Comparison of ENCODE assay signal across 8 cellular contexts in the genomic region with DNA sequence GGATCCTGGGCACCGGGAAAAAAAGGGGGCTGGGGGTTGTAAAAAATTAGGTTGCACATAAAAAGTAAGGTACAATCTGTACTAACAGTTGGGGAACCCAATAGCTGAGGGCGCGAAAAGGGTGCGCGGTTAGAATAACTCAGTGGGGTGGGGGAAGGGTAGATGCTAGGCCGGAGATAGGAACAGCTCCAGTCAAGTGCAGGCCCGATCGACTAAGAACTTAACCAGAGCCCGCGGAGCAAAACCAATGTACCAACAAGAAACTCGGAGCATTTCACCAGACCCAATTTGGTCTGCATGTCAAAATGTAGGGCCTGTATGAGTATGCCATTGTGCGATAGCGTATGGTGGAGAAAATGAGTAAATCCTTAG. TPM values are rescaled to one million over a fixed set of nuclear protein-coding genes. Genes with fewer than 3 reads are reported as not detected.
DNase-seq lines count a peak whose midpoint lies in the region; ATAC-seq, FAIRE-seq and TF ChIP-seq lines count a peak whose summit lies in the region.

No MANE protein-coding gene starts in this region.

- H3K9ac ChIP-seq in H1 (replicated peaks in 1 of 4; ENCODE audit: extremely low read depth in 1 of 4, low read depth in 3 of 4, low read length in 3 of 4), result peak overlapping the region; percentile 93 to 100 (median 98)

- peaks cover 36 to 37% of the 10 kb centered on the region in 2 experiments for H4K20me1 ChIP-seq in H1 (replicated peaks in 1 of 2; ENCODE audit: control insufficient read depth in 1 of 2, insufficient read depth in 2 of 2, low read length in 2 of 2)

- H3K36me3 ChIP-seq in H1 (ENCODE audit: control insufficient read depth in 2 of 4, insufficient read depth in 4 of 4, low read length in 3 of 4), result peaks cover 5 to 48% (median 8%) of the 10 kb centered on the region in 4 experiments; a peak in 7 of 8 replicates

- H3K27me3 ChIP-seq in H1 (replicated peaks in 1 of 4; ENCODE audit: control insufficient read depth in 3 of 4, extremely low read depth in 1 of 4, insufficient read depth in 3 of 4, low read length in 3 of 4) (no peaks in the 10 kb centered on the region), mononuclear cell (ENCODE audit: insufficient read depth, low read length) (no peaks in the 10 kb centered on the region)

- H3K9me3 ChIP-seq in H1 (ENCODE audit: insufficient read depth in 2 of 2, low read depth in 1 of 2, low read length in 1 of 2) (no peaks in the 10 kb centered on the region), mononuclear cell (ENCODE audit: low read depth, low read length) (no peaks in the 10 kb centered on the region)

- H2BK12ac ChIP-seq in H1 (ENCODE audit: low read depth, low read length), result peak overlapping the region; percentile 22; the same call in 1 of the 2 replicates

- no peaks in the 10 kb centered on the region for H3K27me3 Mint-ChIP-seq in activated CD4-positive, alpha-beta T cell treated with anti-CD3 and anti-CD28 coated beads, Interleukin-2, amount 10 ng/mL, durations not matched to agents 7 days and 5 days

- TF ChIP-seq CTCF in GM10266 (IDR thresholded peaks at IDR 0.05; ENCODE audit: control insufficient read depth, insufficient read depth, low read depth, missing control alignments), result no peak
- TF ChIP-seq CTCF in H1 (IDR thresholded peaks at IDR 0.05; ENCODE audit: control extremely low read depth in 1 of 3, insufficient read depth in 1 of 3, low read depth in 1 of 3, low read length in 3 of 3), result no peak

- H4K91ac ChIP-seq in H1 (replicated peaks; ENCODE audit: insufficient read length, low read length), result no peak overlapping the region

- peak overlapping the region; percentile 99 for H2BK5ac ChIP-seq in H1 (ENCODE audit: low read depth, low read length)

- no peak overlapping the region for H2AFZ ChIP-seq in H1 (ENCODE audit: low read length)

- no peak overlapping the region for H2BK20ac ChIP-seq in H1 (ENCODE audit: low read length)

- peak overlapping the region; percentile 99 for H3K27ac ChIP-seq in H1 (ENCODE audit: low read depth, low read length)

- H2BK15ac ChIP-seq in H1 (ENCODE audit: low read length), result no peak overlapping the region

- peaks cover 3% of the 10 kb centered on the region for H3K79me1 ChIP-seq in H1 (ENCODE audit: low read depth, low read length)

- H2BK120ac ChIP-seq in H1 (replicated peaks; ENCODE audit: low read depth, low read length), result peak overlapping the region; percentile 68

- no peak overlapping the region for H3K14ac ChIP-seq in H1 (ENCODE audit: insufficient read length)

- no peak overlapping the region for H3K23ac ChIP-seq in H1 (ENCODE audit: insufficient read length)

- peak overlapping the region; percentile 98 for H4K5ac ChIP-seq in H1 (ENCODE audit: insufficient read length, low read depth, low read length)

- peak overlapping the region; percentile 27 for H3K4ac ChIP-seq in H1 (replicated peaks; ENCODE audit: insufficient read length, low read depth, low read length)

- TF ChIP-seq POLR2A in H1 (IDR thresholded peaks at IDR 0.05; ENCODE audit: control extremely low read depth in 1 of 2, low read depth in 2 of 2, low read length in 2 of 2), result no peak

- H3K4me1 ChIP-seq in H1 (replicated peaks in 1 of 4; ENCODE audit: control insufficient read depth in 3 of 4, insufficient read depth in 4 of 4, low read length in 3 of 4) (peaks cover 0 to 3% (median 0%) of the 10 kb centered on the region in 4 experiments; a peak in 2 of 7 replicates), mononuclear cell (ENCODE audit: insufficient read depth, low read length) (peaks cover 65% of the 10 kb centered on the region)

- H3K4me3 Mint-ChIP-seq in activated CD4-positive, alpha-beta T cell treated with anti-CD3 and anti-CD28 coated beads, Interleukin-2, amount 10 ng/mL, durations not matched to agents 7 days and 5 days, result peak overlapping the region; percentile 97

- no peak for TF ChIP-seq RAD21 in H1 (IDR thresholded peaks at IDR 0.05 in 1 of 2, conservative IDR thresholded peaks at IDR 0.05 in 1 of 2; ENCODE audit: low read depth in 2 of 2, low read length in 2 of 2)

- no peak overlapping the region for H2AK5ac ChIP-seq in H1 (ENCODE audit: low read depth, low read length)

- ATAC-seq in HG03039 (IDR thresholded peaks at IDR 0.05; ENCODE audit: unreplicated experiment), result no peak
- no peak for ATAC-seq in GM21447 (IDR thresholded peaks at IDR 0.05; ENCODE audit: unreplicated experiment)

- H3K56ac ChIP-seq in H1 (replicated peaks; ENCODE audit: insufficient read length, low read depth, low read length), result peak overlapping the region; percentile 96

- no peak overlapping the region for H4K8ac ChIP-seq in H1 (ENCODE audit: extremely low read depth, insufficient read depth, low read length)

- no peak for FAIRE-seq in H1 (lab: Jason Lieb, UNC)

- H3K79me2 ChIP-seq in H1 (ENCODE audit: control insufficient read depth in 1 of 2, insufficient read depth in 2 of 2, low read length in 2 of 2), result peaks cover 58 to 88% of the 10 kb centered on the region in 2 experiments

- DNase-seq in GM10266 (ENCODE audit: extremely low spot score) (peak; percentile 30), NCI-H1092 (lab: John Stamatoyannopoulos, UW) (peak; percentile 24), H1 (ENCODE audit: low read depth in 1 of 2, low spot score in 2 of 2) (no peak)
- DNase-seq in activated CD4-positive, alpha-beta T cell treated with anti-CD3 and anti-CD28 coated beads, Interleukin-2, amount 10 ng/mL, durations not matched to agents 7 days and 5 days, result peak; percentile 63
- peak; percentile 34 for DNase-seq in stimulated activated naive CD4-positive, alpha-beta T cell treated with Interleukin-2 at 50 U/mL for 16 hours (lab: John Stamatoyannopoulos, UW)

- peak overlapping the region; percentile 97 for H3K27ac Mint-ChIP-seq in activated CD4-positive, alpha-beta T cell treated with anti-CD3 and anti-CD28 coated beads, Interleukin-2, amount 10 ng/mL, durations not matched to agents 7 days and 5 days

- H3K9me3 Mint-ChIP-seq in activated CD4-positive, alpha-beta T cell treated with anti-CD3 and anti-CD28 coated beads, Interleukin-2, amount 10 ng/mL, durations not matched to agents 7 days and 5 days, result no peaks in the 10 kb centered on the region

- peak overlapping the region; percentile 62 for H3K18ac ChIP-seq in H1 (ENCODE audit: extremely low read depth, low read length)

- H3K36me3 Mint-ChIP-seq in activated CD4-positive, alpha-beta T cell treated with anti-CD3 and anti-CD28 coated beads, Interleukin-2, amount 10 ng/mL, durations not matched to agents 7 days and 5 days (ENCODE audit: low read depth), result peaks cover 69% of the 10 kb centered on the region

- H3K4me1 Mint-ChIP-seq in activated CD4-positive, alpha-beta T cell treated with anti-CD3 and anti-CD28 coated beads, Interleukin-2, amount 10 ng/mL, durations not matched to agents 7 days and 5 days, result peaks cover 48% of the 10 kb centered on the region

- 2% methylated on average over 13 of the region's 13 CpGs; no CpG with 5 or more reads in 1 of the 2 experiments for WGBS in H1 (ENCODE audit: extremely low coverage in 1 of 2, insufficient coverage in 1 of 2, insufficient read length in 1 of 2, insufficient replicate concordance in 2 of 2, low coverage in 1 of 2, low lambda C conversion rate in 2 of 2, missing lambda C conversion rate in 1 of 2), 2 experiments

- H3K23me2 ChIP-seq in H1 (ENCODE audit: low read depth, low read length), result peaks cover 2% of the 10 kb centered on the region

- peak overlapping the region; percentile 65 to 67 for H3K4me2 ChIP-seq in H1 (ENCODE audit: insufficient read depth in 1 of 2, low read depth in 2 of 2, low read length in 2 of 2)

- POLR2A ChIA-PET in activated CD4-positive, alpha-beta T cell treated with anti-CD3 and anti-CD28 coated beads, Interleukin-2, amount 10 ng/mL, durations not matched to agents 7 days and 5 days (lab: Charles Lee), result no interaction called here
- POLR2A ChIA-PET in H1 (lab: Charles Lee; ENCODE audit: partially characterized antibody), result interaction anchor here (0.6 to 13.8 kb wide), 14 partner anchors 8 to 268 kb away, joined by 3 to 152 read pairs (median 10); no protein-coding TSS in a partner anchor

- H3K4me3 ChIP-seq in H1 (ENCODE audit: extremely low read depth in 1 of 4, insufficient read depth in 2 of 4, low read depth in 3 of 4, low read length in 4 of 4) (peak overlapping the region; percentile 91 to 99 (median 97)), mononuclear cell (ENCODE audit: low read length) (peak overlapping the region; percentile 99)

- TF ChIP-seq EP300 in H1 (IDR thresholded peaks at IDR 0.05; ENCODE audit: borderline replicate concordance in 1 of 2, low read depth in 2 of 2, low read length in 2 of 2), result no peak

- CTCF ChIA-PET in activated CD4-positive, alpha-beta T cell treated with anti-CD3 and anti-CD28 coated beads, Interleukin-2, amount 10 ng/mL, durations not matched to agents 7 days and 5 days (lab: Charles Lee), result interaction anchor here (4.9 kb wide), 1 partner anchor 57 kb away, joined by 27 read pairs; a partner anchor contains a TSS
- CTCF ChIA-PET in H1 (lab: Charles Lee; ENCODE audit: partially characterized antibody), result interaction anchor here (2.5 kb wide), 1 partner anchor 12 kb away, joined by 12 read pairs; no protein-coding TSS in a partner anchor

RNA-seq across cellular contexts. Expression of a gene that starts 1.3 kb away (rescaled TPM):
- 100 to 1,000 TPM; 368 to 430 TPM for total RNA-seq in activated CD4-positive, alpha-beta T cell treated with anti-CD3 and anti-CD28 coated beads, Interleukin-2, amount 10 ng/mL, durations not matched to agents 7 days and 5 days
- 642 and 646 TPM in 2 replicates for total RNA-seq in H1 (2021; fragmentation: NEBNext Ultra II Directional; extraction: Animal tissue kit (Norgen Biotek cat#: 25700))
- polyA plus RNA-seq in H1 (2011; rRNA removed), result 118 and 144 TPM in 2 replicates
- polyA plus RNA-seq in H1 (2011; cell fraction: cytosol; rRNA removed), result 153 TPM
- 156 TPM for polyA plus RNA-seq in H1 (2011; cell fraction: nucleus; rRNA removed)
- polyA plus RNA-seq in H1 (2012, experiment 1 of 2), result 510 to 581 TPM (median 530 TPM) in 4 replicates
- 265 TPM for polyA plus RNA-seq in H1 (2012, experiment 2 of 2)
- 610 TPM for polyA plus RNA-seq in H1 (2013, experiment 1 of 2)
- 607 TPM for polyA plus RNA-seq in H1 (2013, experiment 2 of 2)
- polyA minus RNA-seq in H1 (2011; rRNA and poly(A)+ RNA removed), result 33.5 and 37.3 TPM in 2 replicates
- 85.3 TPM for polyA minus RNA-seq in H1 (2011; cell fraction: cytosol; rRNA and poly(A)+ RNA removed)
- polyA minus RNA-seq in H1 (2011; cell fraction: nucleus; rRNA and poly(A)+ RNA removed), result 102 TPM
- 86.4 TPM for total RNA-seq in mononuclear cell

RNA-seq across cellular contexts. Expression of a gene that starts 57.8 kb away (rescaled TPM):
- 100 to 1,000 TPM; 311 to 320 TPM for total RNA-seq in activated CD4-positive, alpha-beta T cell treated with anti-CD3 and anti-CD28 coated beads, Interleukin-2, amount 10 ng/mL, durations not matched to agents 7 days and 5 days
- 408 and 411 TPM in 2 replicates for total RNA-seq in H1 (2021; fragmentation: NEBNext Ultra II Directional; extraction: Animal tissue kit (Norgen Biotek cat#: 25700))
- polyA plus RNA-seq in H1 (2011; rRNA removed), result 133 and 197 TPM in 2 replicates
- polyA plus RNA-seq in H1 (2011; cell fraction: cytosol; rRNA removed), result 371 TPM
- polyA plus RNA-seq in H1 (2011; cell fraction: nucleus; rRNA removed), result 158 TPM
- 321 to 400 TPM (median 352 TPM) in 4 replicates for polyA plus RNA-seq in H1 (2012, experiment 1 of 2)
- 68.1 TPM for polyA plus RNA-seq in H1 (2012, experiment 2 of 2)
- polyA plus RNA-seq in H1 (2013, experiment 1 of 2), result 392 TPM
- polyA plus RNA-seq in H1 (2013, experiment 2 of 2), result 386 TPM
- 31.2 and 33.1 TPM in 2 replicates for polyA minus RNA-seq in H1 (2011; rRNA and poly(A)+ RNA removed)
- polyA minus RNA-seq in H1 (2011; cell fraction: cytosol; rRNA and poly(A)+ RNA removed), result 81.2 TPM
- 136 TPM for polyA minus RNA-seq in H1 (2011; cell fraction: nucleus; rRNA and poly(A)+ RNA removed)
- 425 TPM for total RNA-seq in mononuclear cell

RNA-seq across cellular contexts. Expression of a gene that starts 57.9 kb away (rescaled TPM):
- 10 to 100 TPM; 32.7 to 34.6 TPM for total RNA-seq in activated CD4-positive, alpha-beta T cell treated with anti-CD3 and anti-CD28 coated beads, Interleukin-2, amount 10 ng/mL, durations not matched to agents 7 days and 5 days
- 83.0 and 89.3 TPM in 2 replicates for total RNA-seq in H1 (2021; fragmentation: NEBNext Ultra II Directional; extraction: Animal tissue kit (Norgen Biotek cat#: 25700))
- 19.7 and 25.1 TPM in 2 replicates for polyA plus RNA-seq in H1 (2011; rRNA removed)
- polyA plus RNA-seq in H1 (2011; cell fraction: cytosol; rRNA removed), result 34.9 TPM
- 22.6 TPM for polyA plus RNA-seq in H1 (2011; cell fraction: nucleus; rRNA removed)
- polyA plus RNA-seq in H1 (2012, experiment 1 of 2), result 61.7 to 75.0 TPM (median 64.4 TPM) in 4 replicates
- polyA plus RNA-seq in H1 (2012, experiment 2 of 2), result 15.3 TPM
- polyA plus RNA-seq in H1 (2013, experiment 1 of 2), result 49.3 TPM
- 49.9 TPM for polyA plus RNA-seq in H1 (2013, experiment 2 of 2)
- 19.9 and 22.3 TPM in 2 replicates for polyA minus RNA-seq in H1 (2011; rRNA and poly(A)+ RNA removed)
- 19.0 TPM for polyA minus RNA-seq in H1 (2011; cell fraction: cytosol; rRNA and poly(A)+ RNA removed)
- 23.6 TPM for polyA minus RNA-seq in H1 (2011; cell fraction: nucleus; rRNA and poly(A)+ RNA removed)
- 22.9 TPM for total RNA-seq in mononuclear cell

Comparison
In these comparisons a context has a peak if more than half of its experiments do, and no peak if none do; other contexts are left out.
1. DNase-seq: peak in GM10266 (single experiment), NCI-H1092 (single experiment), activated CD4-positive, alpha-beta T cell treated with anti-CD3 and anti-CD28 coated beads, Interleukin-2, amount 10 ng/mL, durations not matched to agents 7 days and 5 days (single experiment) and stimulated activated naive CD4-positive, alpha-beta T cell treated with Interleukin-2 at 50 U/mL for 16 hours (single experiment); none in H1 (0 of 2).